ENCODE assay signal across 1 cellular context in the genomic region with DNA sequence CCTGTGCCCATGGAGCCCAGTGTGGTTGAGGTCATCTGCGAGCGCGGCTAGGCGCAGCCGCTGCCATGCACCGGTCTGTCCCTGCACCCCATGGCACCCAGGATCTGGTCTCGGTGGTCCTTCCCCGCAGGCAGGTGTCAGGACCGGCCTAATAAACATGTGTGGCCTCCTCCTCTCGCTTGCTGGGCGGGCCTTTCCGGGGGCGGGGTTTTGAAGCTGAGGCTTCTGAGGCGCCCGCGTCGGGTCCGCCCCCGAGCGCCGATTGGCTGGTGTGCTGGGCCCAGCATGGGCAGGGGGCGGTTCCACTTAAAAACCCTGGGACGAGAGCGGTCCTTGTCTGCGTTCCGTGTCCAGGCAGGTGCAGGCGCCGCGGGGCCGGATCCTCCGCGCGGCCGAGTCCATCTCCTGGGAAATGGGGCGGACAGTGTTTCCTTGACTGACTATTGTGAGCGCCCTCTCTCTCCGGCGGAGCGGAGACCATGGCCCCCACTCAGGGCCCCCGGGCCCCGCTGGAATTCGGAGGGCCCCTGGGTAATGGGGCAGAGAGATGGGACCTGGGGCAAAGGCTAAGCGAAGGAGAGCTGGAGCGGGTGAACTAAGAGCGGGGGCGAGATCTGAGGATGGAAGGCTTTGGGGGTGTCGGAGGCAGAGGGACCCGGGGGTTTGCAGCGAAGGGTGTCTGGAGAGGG.
A peak's percentile ranks its signal among the peaks of the same experiment; 100 is the strongest.
TF ChIP-seq lines count a peak whose summit lies in the region.

TSS of gene TM7SF2 (plus strand) at position 336 of the 689 bp plus-strand sequence. CDS start at position 480, 144 bp downstream.

TF ChIP-seq in HEK293, 187 proteins besides CTCF, POLR2A, EP300 and RAD21 (continued from another document):
- TF ChIP-seq, protein P1, sequence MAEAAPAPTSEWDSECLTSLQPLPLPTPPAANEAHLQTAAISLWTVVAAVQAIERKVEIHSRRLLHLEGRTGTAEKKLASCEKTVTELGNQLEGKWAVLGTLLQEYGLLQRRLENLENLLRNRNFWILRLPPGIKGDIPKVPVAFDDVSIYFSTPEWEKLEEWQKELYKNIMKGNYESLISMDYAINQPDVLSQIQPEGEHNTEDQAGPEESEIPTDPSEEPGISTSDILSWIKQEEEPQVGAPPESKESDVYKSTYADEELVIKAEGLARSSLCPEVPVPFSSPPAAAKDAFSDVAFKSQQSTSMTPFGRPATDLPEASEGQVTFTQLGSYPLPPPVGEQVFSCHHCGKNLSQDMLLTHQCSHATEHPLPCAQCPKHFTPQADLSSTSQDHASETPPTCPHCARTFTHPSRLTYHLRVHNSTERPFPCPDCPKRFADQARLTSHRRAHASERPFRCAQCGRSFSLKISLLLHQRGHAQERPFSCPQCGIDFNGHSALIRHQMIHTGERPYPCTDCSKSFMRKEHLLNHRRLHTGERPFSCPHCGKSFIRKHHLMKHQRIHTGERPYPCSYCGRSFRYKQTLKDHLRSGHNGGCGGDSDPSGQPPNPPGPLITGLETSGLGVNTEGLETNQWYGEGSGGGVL (tag by site-specific recombination; IDR thresholded peaks at IDR 0.05), result peak; percentile 47
- peak; percentile 16; the same call in 1 of the 2 replicates for TF ChIP-seq ZNF692 (tag by site-specific recombination; IDR thresholded peaks at IDR 0.05)
- peak; percentile 49; the same call in 1 of the 2 replicates for TF ChIP-seq SP7 (tag by site-specific recombination; IDR thresholded peaks at IDR 0.05)
- TF ChIP-seq ZNF473 (tag by site-specific recombination; IDR thresholded peaks at IDR 0.05), result no peak
- peak; percentile 41 for TF ChIP-seq ZBTB26 (tag by site-specific recombination; optimal IDR thresholded peaks at IDR 0.05)
- TF ChIP-seq, protein P2, sequence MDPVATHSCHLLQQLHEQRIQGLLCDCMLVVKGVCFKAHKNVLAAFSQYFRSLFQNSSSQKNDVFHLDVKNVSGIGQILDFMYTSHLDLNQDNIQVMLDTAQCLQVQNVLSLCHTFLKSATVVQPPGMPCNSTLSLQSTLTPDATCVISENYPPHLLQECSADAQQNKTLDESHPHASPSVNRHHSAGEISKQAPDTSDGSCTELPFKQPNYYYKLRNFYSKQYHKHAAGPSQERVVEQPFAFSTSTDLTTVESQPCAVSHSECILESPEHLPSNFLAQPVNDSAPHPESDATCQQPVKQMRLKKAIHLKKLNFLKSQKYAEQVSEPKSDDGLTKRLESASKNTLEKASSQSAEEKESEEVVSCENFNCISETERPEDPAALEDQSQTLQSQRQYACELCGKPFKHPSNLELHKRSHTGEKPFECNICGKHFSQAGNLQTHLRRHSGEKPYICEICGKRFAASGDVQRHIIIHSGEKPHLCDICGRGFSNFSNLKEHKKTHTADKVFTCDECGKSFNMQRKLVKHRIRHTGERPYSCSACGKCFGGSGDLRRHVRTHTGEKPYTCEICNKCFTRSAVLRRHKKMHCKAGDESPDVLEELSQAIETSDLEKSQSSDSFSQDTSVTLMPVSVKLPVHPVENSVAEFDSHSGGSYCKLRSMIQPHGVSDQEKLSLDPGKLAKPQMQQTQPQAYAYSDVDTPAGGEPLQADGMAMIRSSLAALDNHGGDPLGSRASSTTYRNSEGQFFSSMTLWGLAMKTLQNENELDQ (tag by site-specific recombination; IDR thresholded peaks at IDR 0.05; ENCODE audit: low read depth), result no peak
- TF ChIP-seq ZNF660 (tag by site-specific recombination; IDR thresholded peaks at IDR 0.05), result peak; percentile 56; the same call in 1 of the 2 replicates
- TF ChIP-seq ZNF701 (tag by site-specific recombination; IDR thresholded peaks at IDR 0.05), result no peak
- TF ChIP-seq ZNF10 (tag by site-specific recombination; IDR thresholded peaks at IDR 0.05), result 0 out of 2 replicates have a peak, but pooled peaks have one; percentile 44
- TF ChIP-seq SCRT1 (tag by site-specific recombination; IDR thresholded peaks at IDR 0.05; ENCODE audit: borderline replicate concordance), result no peak
- TF ChIP-seq, protein P3, sequence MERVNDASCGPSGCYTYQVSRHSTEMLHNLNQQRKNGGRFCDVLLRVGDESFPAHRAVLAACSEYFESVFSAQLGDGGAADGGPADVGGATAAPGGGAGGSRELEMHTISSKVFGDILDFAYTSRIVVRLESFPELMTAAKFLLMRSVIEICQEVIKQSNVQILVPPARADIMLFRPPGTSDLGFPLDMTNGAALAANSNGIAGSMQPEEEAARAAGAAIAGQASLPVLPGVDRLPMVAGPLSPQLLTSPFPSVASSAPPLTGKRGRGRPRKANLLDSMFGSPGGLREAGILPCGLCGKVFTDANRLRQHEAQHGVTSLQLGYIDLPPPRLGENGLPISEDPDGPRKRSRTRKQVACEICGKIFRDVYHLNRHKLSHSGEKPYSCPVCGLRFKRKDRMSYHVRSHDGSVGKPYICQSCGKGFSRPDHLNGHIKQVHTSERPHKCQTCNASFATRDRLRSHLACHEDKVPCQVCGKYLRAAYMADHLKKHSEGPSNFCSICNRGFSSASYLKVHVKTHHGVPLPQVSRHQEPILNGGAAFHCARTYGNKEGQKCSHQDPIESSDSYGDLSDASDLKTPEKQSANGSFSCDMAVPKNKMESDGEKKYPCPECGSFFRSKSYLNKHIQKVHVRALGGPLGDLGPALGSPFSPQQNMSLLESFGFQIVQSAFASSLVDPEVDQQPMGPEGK (tag by site-specific recombination; IDR thresholded peaks at IDR 0.05), result peak; percentile 87
- TF ChIP-seq ZNF391 (tag by site-specific recombination; IDR thresholded peaks at IDR 0.05; ENCODE audit: borderline replicate concordance, low read depth), result 0 out of 2 replicates have a peak, but pooled peaks have one; percentile 31
- TF ChIP-seq ZXDB (tag by site-specific recombination; IDR thresholded peaks at IDR 0.05), result peak; percentile 64
- peak; percentile 87 for TF ChIP-seq SP2 (tag by site-specific recombination; IDR thresholded peaks at IDR 0.05)
- TF ChIP-seq BCL11A (tag by site-specific recombination; IDR thresholded peaks at IDR 0.05; ENCODE audit: low read depth), result 0 out of 2 replicates have a peak, but pooled peaks have one; percentile 50
- TF ChIP-seq ZNF843 (tag by site-specific recombination; IDR thresholded peaks at IDR 0.05), result peak; percentile 34; the same call in 1 of the 2 replicates
- TF ChIP-seq, protein P4, sequence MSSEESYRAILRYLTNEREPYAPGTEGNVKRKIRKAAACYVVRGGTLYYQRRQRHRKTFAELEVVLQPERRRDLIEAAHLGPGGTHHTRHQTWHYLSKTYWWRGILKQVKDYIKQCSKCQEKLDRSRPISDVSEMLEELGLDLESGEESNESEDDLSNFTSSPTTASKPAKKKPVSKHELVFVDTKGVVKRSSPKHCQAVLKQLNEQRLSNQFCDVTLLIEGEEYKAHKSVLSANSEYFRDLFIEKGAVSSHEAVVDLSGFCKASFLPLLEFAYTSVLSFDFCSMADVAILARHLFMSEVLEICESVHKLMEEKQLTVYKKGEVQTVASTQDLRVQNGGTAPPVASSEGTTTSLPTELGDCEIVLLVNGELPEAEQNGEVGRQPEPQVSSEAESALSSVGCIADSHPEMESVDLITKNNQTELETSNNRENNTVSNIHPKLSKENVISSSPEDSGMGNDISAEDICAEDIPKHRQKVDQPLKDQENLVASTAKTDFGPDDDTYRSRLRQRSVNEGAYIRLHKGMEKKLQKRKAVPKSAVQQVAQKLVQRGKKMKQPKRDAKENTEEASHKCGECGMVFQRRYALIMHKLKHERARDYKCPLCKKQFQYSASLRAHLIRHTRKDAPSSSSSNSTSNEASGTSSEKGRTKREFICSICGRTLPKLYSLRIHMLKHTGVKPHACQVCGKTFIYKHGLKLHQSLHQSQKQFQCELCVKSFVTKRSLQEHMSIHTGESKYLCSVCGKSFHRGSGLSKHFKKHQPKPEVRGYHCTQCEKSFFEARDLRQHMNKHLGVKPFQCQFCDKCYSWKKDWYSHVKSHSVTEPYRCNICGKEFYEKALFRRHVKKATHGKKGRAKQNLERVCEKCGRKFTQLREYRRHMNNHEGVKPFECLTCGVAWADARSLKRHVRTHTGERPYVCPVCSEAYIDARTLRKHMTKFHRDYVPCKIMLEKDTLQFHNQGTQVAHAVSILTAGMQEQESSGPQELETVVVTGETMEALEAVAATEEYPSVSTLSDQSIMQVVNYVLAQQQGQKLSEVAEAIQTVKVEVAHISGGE (tag by site-specific recombination; conservative IDR thresholded peaks at IDR 0.05; ENCODE audit: low read depth), result peak; percentile 24; the same call in 1 of the 2 replicates
- no peak for TF ChIP-seq ZFP3 (tag by site-specific recombination; IDR thresholded peaks at IDR 0.05; ENCODE audit: low read depth)
- TF ChIP-seq ZNF335 (tag by site-specific recombination; conservative IDR thresholded peaks at IDR 0.05), result peak; percentile 81
- peak; percentile 53 for TF ChIP-seq ZBTB20 (tag by site-specific recombination; IDR thresholded peaks at IDR 0.05)
- peak; percentile 78 for TF ChIP-seq IKZF3 (tag by site-specific recombination; IDR thresholded peaks at IDR 0.05)
- TF ChIP-seq ZNF341 (tag by site-specific recombination; IDR thresholded peaks at IDR 0.05; ENCODE audit: low read depth), result no peak
- peak; percentile 64 for TF ChIP-seq ZEB2 (tag by site-specific recombination; IDR thresholded peaks at IDR 0.05)
- TF ChIP-seq, protein P5, sequence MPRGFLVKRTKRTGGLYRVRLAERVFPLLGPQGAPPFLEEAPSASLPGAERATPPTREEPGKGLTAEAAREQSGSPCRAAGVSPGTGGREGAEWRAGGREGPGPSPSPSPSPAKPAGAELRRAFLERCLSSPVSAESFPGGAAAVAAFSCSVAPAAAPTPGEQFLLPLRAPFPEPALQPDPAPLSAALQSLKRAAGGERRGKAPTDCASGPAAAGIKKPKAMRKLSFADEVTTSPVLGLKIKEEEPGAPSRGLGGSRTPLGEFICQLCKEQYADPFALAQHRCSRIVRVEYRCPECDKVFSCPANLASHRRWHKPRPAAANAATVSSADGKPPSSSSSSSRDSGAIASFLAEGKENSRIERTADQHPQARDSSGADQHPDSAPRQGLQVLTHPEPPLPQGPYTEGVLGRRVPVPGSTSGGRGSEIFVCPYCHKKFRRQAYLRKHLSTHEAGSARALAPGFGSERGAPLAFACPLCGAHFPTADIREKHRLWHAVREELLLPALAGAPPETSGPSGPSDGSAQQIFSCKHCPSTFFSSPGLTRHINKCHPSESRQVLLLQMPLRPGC (tag by site-specific recombination; IDR thresholded peaks at IDR 0.05), result no peak
- TF ChIP-seq ZFP69B (tag by site-specific recombination; IDR thresholded peaks at IDR 0.05), result 0 out of 2 replicates have a peak, but pooled peaks have one; percentile 45
